1 cellular context compared by ENCODE assay signal in genomic region chr7:992742-993607, GRCh38.
TF ChIP-seq lines count a peak whose summit lies in the region.

No MANE protein-coding gene starts in this region.

TF ChIP-seq in HepG2, 621 proteins besides CTCF, POLR2A, EP300 and RAD21 (continues in another document):
- TF ChIP-seq PCBP2 (optimal IDR thresholded peaks at IDR 0.05; ENCODE audit: low read depth, low read length, poor library complexity, severe bottlenecking) (no peak), ZNF12 (CRISPR knock-in tag; IDR thresholded peaks at IDR 0.05) (peak; percentile 68; the same call in 1 of the 2 replicates), KLF6 (CRISPR knock-in tag; IDR thresholded peaks at IDR 0.05) (peak; percentile 79; the same call in 1 of the 2 replicates), ZNF773 (CRISPR knock-in tag; IDR thresholded peaks at IDR 0.05; ENCODE audit: borderline replicate concordance) (no peak), GATAD2A (CRISPR knock-in tag; IDR thresholded peaks at IDR 0.05) (peak; percentile 95), ZNF629 (CRISPR knock-in tag; conservative IDR thresholded peaks at IDR 0.05) (peak; percentile 40), ZNF501 (CRISPR knock-in tag; IDR thresholded peaks at IDR 0.05) (peak; percentile 87), ZNF564 (CRISPR knock-in tag; IDR thresholded peaks at IDR 0.05) (peak; percentile 59; the same call in 1 of the 2 replicates), CHCHD3 (CRISPR knock-in tag; IDR thresholded peaks at IDR 0.05) (no peak), POLR2G (IDR thresholded peaks at IDR 0.05; ENCODE audit: low read depth, low read length) (peak; percentile 84), SIX4 (CRISPR knock-in tag; IDR thresholded peaks at IDR 0.05) (0 out of 2 replicates have a peak, but pooled peaks have one; percentile 60), HOXA9 (CRISPR knock-in tag; IDR thresholded peaks at IDR 0.05; ENCODE audit: borderline replicate concordance) (no peak), ZNF580 (CRISPR knock-in tag; IDR thresholded peaks at IDR 0.05; ENCODE audit: borderline replicate concordance, low read depth) (peak; percentile 95), KAT7 (CRISPR knock-in tag; IDR thresholded peaks at IDR 0.05; ENCODE audit: borderline replicate concordance) (peak; percentile 89; the same call in 1 of the 2 replicates), PITX1 (CRISPR knock-in tag; IDR thresholded peaks at IDR 0.05) (0 out of 2 replicates have a peak, but pooled peaks have one; percentile 40), IKZF4 (CRISPR knock-in tag; IDR thresholded peaks at IDR 0.05; ENCODE audit: borderline replicate concordance, low read depth, not compliant biosample characterization) (no peak), ZBTB8A (CRISPR knock-in tag; IDR thresholded peaks at IDR 0.05; ENCODE audit: borderline replicate concordance, low read depth) (peak; percentile 92; the same call in 1 of the 2 replicates), SMAD9 (CRISPR knock-in tag; IDR thresholded peaks at IDR 0.05) (no peak), ZNF335 (CRISPR knock-in tag; IDR thresholded peaks at IDR 0.05) (peak; percentile 73; the same call in 1 of the 2 replicates), RBM39 (IDR thresholded peaks at IDR 0.05; ENCODE audit: low read depth, low read length, poor library complexity, severe bottlenecking) (peak; percentile 72), ADNP (CRISPR knock-in tag; IDR thresholded peaks at IDR 0.05) (no peak), ZNF780A (CRISPR knock-in tag; IDR thresholded peaks at IDR 0.05) (peak; percentile 39; the same call in 1 of the 2 replicates), KMT2A (CRISPR knock-in tag; IDR thresholded peaks at IDR 0.05) (peak; percentile 88), ZSCAN30 (CRISPR knock-in tag; IDR thresholded peaks at IDR 0.05) (0 out of 2 replicates have a peak, but pooled peaks have one; percentile 48), RARA (CRISPR knock-in tag; IDR thresholded peaks at IDR 0.05) (peak; percentile 41; the same call in 1 of the 2 replicates), TERF1 (CRISPR knock-in tag; IDR thresholded peaks at IDR 0.05) (no peak), KMT2B (CRISPR knock-in tag; IDR thresholded peaks at IDR 0.05) (peak; percentile 66; the same call in 1 of the 2 replicates), ZNF7 (CRISPR knock-in tag; IDR thresholded peaks at IDR 0.05) (no peak), ZNF609 (CRISPR knock-in tag; IDR thresholded peaks at IDR 0.05; ENCODE audit: borderline replicate concordance) (peak; percentile 82), NR2F2 (IDR thresholded peaks at IDR 0.05; ENCODE audit: borderline replicate concordance, low read depth) (peak; percentile 80), GATA4 (IDR thresholded peaks at IDR 0.05; ENCODE audit: borderline replicate concordance, low read depth) (no peak), ZNF562 (CRISPR knock-in tag; IDR thresholded peaks at IDR 0.05; ENCODE audit: borderline replicate concordance) (no peak), JARID2 (CRISPR knock-in tag; IDR thresholded peaks at IDR 0.05; ENCODE audit: insufficient replicate concordance) (peak; percentile 32), AGO2 (optimal IDR thresholded peaks at IDR 0.05; ENCODE audit: low read depth, low read length) (no peak), MEIS1 (CRISPR knock-in tag; IDR thresholded peaks at IDR 0.05; ENCODE audit: borderline replicate concordance) (peak; percentile 87; the same call in 1 of the 2 replicates), MAFK (conservative IDR thresholded peaks at IDR 0.05 in 1 of 2, IDR thresholded peaks at IDR 0.05 in 1 of 2; ENCODE audit: low read length in 2 of 2) (no peak), SMC3 (IDR thresholded peaks at IDR 0.05; ENCODE audit: low read length) (peak; percentile 80; the same call in 1 of the 2 replicates), ASH2L (IDR thresholded peaks at IDR 0.05; ENCODE audit: insufficient read length, low read depth, low read length) (no peak), RXRB (CRISPR knock-in tag; IDR thresholded peaks at IDR 0.05; ENCODE audit: borderline replicate concordance) (peak; percentile 81), NFE2L2 (IDR thresholded peaks at IDR 0.05; ENCODE audit: low read length) (no peak), TGIF2 (CRISPR knock-in tag; IDR thresholded peaks at IDR 0.05) (peak; percentile 55; the same call in 1 of the 2 replicates), ZNF263 (CRISPR knock-in tag; IDR thresholded peaks at IDR 0.05) (peak; percentile 50; the same call in 1 of the 2 replicates), ATF3 (CRISPR knock-in tag; IDR thresholded peaks at IDR 0.05) (no peak), ZBTB42 (CRISPR knock-in tag; IDR thresholded peaks at IDR 0.05) (no peak), ZNF788 (CRISPR knock-in tag; IDR thresholded peaks at IDR 0.05; ENCODE audit: borderline replicate concordance) (peak; percentile 99), SYNCRIP (IDR thresholded peaks at IDR 0.05; ENCODE audit: insufficient read depth, low read depth, low read length) (no peak), KAT2B (IDR thresholded peaks at IDR 0.05; ENCODE audit: borderline replicate concordance, low read depth, low read length) (no peak)
- TF ChIP-seq, protein P1, sequence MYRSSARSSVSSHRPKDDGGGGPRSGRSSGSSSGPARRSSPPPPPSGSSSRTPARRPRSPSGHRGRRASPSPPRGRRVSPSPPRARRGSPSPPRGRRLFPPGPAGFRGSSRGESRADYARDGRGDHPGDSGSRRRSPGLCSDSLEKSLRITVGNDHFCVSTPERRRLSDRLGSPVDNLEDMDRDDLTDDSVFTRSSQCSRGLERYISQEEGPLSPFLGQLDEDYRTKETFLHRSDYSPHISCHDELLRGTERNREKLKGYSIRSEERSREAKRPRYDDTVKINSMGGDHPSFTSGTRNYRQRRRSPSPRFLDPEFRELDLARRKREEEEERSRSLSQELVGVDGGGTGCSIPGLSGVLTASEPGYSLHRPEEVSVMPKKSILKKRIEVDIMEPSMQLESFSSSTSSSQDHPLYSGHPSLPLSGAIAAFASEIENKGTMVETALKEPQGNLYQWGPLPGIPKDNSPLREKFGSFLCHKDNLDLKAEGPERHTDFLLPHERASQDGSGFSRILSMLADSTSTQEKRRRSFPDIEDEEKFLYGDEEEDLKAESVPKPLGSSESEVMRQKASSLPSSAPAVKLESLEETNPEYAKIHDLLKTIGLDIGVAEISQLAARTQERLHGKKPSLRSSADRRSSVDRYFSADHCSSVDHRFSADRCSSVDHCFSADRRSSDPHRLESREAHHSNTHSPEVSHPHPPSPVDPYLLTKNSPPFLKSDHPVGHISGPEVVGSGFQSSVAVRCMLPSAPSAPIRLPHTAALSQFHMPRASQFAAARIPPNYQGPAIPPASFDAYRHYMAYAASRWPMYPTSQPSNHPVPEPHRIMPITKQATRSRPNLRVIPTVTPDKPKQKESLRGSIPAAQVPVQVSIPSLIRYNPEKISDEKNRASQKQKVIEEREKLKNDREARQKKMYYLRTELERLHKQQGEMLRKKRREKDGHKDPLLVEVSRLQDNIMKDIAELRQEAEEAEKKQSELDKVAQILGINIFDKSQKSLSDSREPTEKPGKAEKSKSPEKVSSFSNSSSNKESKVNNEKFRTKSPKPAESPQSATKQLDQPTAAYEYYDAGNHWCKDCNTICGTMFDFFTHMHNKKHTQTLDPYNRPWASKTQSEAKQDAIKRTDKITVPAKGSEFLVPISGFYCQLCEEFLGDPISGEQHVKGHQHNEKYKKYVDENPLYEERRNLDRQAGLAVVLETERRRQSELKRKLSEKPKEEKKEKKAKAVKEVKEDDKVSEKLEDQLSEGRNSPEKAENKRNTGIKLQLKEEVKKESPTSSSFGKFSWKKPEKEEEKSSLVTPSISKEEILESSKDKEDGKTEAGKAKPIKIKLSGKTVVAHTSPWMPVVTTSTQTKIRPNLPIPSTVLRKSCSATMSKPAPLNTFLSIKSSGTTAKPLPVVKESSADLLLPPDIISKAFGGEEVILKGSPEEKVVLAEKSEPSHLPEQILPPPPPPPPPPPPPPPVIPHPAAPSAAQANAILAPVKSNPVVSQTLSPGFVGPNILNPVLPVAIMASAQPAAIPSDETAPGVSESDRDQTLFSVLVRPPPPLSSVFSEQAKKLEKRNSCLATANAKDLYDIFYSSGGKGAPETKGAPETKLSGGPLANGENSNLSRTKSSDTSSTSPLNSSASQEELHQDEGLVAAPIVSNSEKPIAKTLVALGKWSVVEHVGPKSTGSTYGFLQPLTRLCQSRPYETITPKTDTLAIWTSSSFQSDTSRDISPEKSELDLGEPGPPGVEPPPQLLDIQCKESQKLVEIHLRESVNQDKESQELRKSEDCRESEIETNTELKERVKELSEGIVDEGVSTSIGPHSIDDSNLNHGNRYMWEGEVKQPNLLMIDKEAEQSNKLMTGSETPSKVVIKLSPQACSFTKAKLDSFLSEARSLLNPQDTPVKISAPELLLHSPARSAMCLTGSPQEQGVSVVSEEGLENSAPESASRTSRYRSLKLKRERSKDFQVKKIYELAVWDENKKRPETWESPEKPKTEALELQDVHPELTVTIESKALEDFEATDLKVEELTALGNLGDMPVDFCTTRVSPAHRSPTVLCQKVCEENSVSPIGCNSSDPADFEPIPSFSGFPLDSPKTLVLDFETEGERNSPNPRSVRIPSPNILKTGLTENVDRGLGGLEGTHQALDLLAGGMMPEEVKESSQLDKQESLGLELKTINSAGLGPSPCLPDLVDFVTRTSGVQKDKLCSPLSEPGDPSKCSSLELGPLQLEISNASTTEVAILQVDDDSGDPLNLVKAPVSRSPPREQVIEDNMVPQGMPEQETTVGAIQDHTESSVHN (CRISPR knock-in tag; IDR thresholded peaks at IDR 0.05): peak; percentile 48
- TF ChIP-seq, protein P2, sequence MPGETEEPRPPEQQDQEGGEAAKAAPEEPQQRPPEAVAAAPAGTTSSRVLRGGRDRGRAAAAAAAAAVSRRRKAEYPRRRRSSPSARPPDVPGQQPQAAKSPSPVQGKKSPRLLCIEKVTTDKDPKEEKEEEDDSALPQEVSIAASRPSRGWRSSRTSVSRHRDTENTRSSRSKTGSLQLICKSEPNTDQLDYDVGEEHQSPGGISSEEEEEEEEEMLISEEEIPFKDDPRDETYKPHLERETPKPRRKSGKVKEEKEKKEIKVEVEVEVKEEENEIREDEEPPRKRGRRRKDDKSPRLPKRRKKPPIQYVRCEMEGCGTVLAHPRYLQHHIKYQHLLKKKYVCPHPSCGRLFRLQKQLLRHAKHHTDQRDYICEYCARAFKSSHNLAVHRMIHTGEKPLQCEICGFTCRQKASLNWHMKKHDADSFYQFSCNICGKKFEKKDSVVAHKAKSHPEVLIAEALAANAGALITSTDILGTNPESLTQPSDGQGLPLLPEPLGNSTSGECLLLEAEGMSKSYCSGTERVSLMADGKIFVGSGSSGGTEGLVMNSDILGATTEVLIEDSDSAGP (CRISPR knock-in tag; IDR thresholded peaks at IDR 0.05; ENCODE audit: borderline replicate concordance): peak; percentile 95
